23 cellular contexts compared by ENCODE assay signal in genomic region chr9:128257907-128258306, GRCh38. TPM values are rescaled to one million over a fixed set of nuclear protein-coding genes. Genes with fewer than 3 reads are reported as not detected.
DNase-seq lines count a peak whose midpoint lies in the region; ATAC-seq and TF ChIP-seq lines count a peak whose summit lies in the region.
"Had no signal": no experiment of that assay in that cellular context is flagged by ENCODE, and none has a peak within 500 bp of the region (broad histone marks: within the 10 kb centered on the region; RNA-seq: fewer than 3 reads in every experiment).

No MANE protein-coding gene starts in this region.

- no peaks in the 10 kb centered on the region for H3K9me3 ChIP-seq in neural progenitor cell (ENCODE audit: low read depth)
- H3K9me3 ChIP-seq: BE2C had no signal

- H3K4me1 ChIP-seq in neural progenitor cell: no peaks in the 10 kb centered on the region

- no peaks in the 10 kb centered on the region for H3K79me2 ChIP-seq in neural progenitor cell (ENCODE audit: low read depth)

- H3K4me3 Mint-ChIP-seq in neural progenitor cell: peak overlapping the region; percentile 64
- H3K4me3 Mint-ChIP-seq: CD14-positive monocyte, H9 had no signal

- H3K9ac ChIP-seq in neural progenitor cell: no peak overlapping the region

- no peak overlapping the region for H2AFZ ChIP-seq in neural progenitor cell (replicated peaks)
- H2AFZ ChIP-seq: PC-9 had no signal

- intact Hi-C loops in dorsolateral prefrontal cortex (cut with DNase I): no loop called here

- H3K27me3 Mint-ChIP-seq in neural progenitor cell (ENCODE audit: insufficient read depth, low read depth): peaks cover 8% of the 10 kb centered on the region

- peak overlapping the region in 2 of 59 donors; percentile 12 to 16 for H3K4me3 ChIP-seq in dorsolateral prefrontal cortex
- H3K4me3 ChIP-seq in neural progenitor cell: no peak overlapping the region
- H3K4me3 ChIP-seq: PC-9 had no signal

- no peaks in the 10 kb centered on the region for H3K36me3 ChIP-seq in neural progenitor cell

- no peak overlapping the region for H3K4me2 ChIP-seq in neural progenitor cell
- H3K4me2 ChIP-seq: PC-9 had no signal

- H3K27me3 ChIP-seq in dorsolateral prefrontal cortex (no peaks in the 10 kb centered on the region), neural progenitor cell (no peaks in the 10 kb centered on the region)
- H3K27me3 ChIP-seq: BE2C had no signal

- peaks cover 5% of the 10 kb centered on the region for H3F3A ChIP-seq in neural progenitor cell (ENCODE audit: low read depth)

- H3K9me3 Mint-ChIP-seq in neural progenitor cell: no peaks in the 10 kb centered on the region
- H3K9me3 Mint-ChIP-seq: CD14-positive monocyte; CD8-positive, alpha-beta memory T cell; H9 had no signal

- H3K27ac ChIP-seq in dorsolateral prefrontal cortex: peak overlapping the region in 41 of 59 donors; percentile 18 to 82 (median 58)
- no peak overlapping the region for H3K27ac ChIP-seq in neural progenitor cell
- H3K27ac ChIP-seq: 22Rv1, PC-9 had no signal

- H3K27ac Mint-ChIP-seq in neural progenitor cell: no peak overlapping the region
- H3K27ac Mint-ChIP-seq: CD8-positive, alpha-beta memory T cell had no signal

- ATAC-seq in HG03521 (IDR thresholded peaks at IDR 0.05; ENCODE audit: unreplicated experiment) (no peak), HG03432 (IDR thresholded peaks at IDR 0.05; ENCODE audit: unreplicated experiment) (no peak)

- H3K36me3 Mint-ChIP-seq in neural progenitor cell: peaks cover 23% of the 10 kb centered on the region

- TF ChIP-seq CTCF in dorsolateral prefrontal cortex (IDR thresholded peaks at IDR 0.05 in 54 of 56, conservative IDR thresholded peaks at IDR 0.05 in 2 of 56; ENCODE audit: low read depth in 1 of 56, partially characterized antibody in 56 of 56) (no peak), neural progenitor cell (IDR thresholded peaks at IDR 0.05) (no peak)

- peak; percentile 36 for DNase-seq in DMS79 treated with DMSO at 0.1 percent for 48 hours (lab: John Stamatoyannopoulos, UW)
- no peak for DNase-seq in DMS79 (lab: John Stamatoyannopoulos, UW)
- DNase-seq in dorsolateral prefrontal cortex: no peak
- no peak for DNase-seq in neural progenitor cell (ENCODE audit: low spot score)
- no peak for DNase-seq in cerebellar nuclear complex (lab: John Stamatoyannopoulos, UW)
- DNase-seq in T1000 (lab: John Stamatoyannopoulos, UW): no peak
- DNase-seq: ACHN; BE2C; Calu3; CD8-positive, alpha-beta memory T cell; H9; NCI-H1048; NCI-H1694; NCI-H2029 treated with DMSO at 0.1 percent for 48 hours; NCI-H2227 treated with DMSO at 0.1 percent for 48 hours; NCI-H526 treated with DMSO at 0.1 percent for 48 hours; PC-9; RPMI8226; SHP77 had no signal

- peaks cover 5% of the 10 kb centered on the region for H3K4me1 Mint-ChIP-seq in neural progenitor cell
- H3K4me1 Mint-ChIP-seq: CD14-positive monocyte; CD8-positive, alpha-beta memory T cell had no signal

- H4K20me1 ChIP-seq in neural progenitor cell (ENCODE audit: low read depth): peaks cover 15% of the 10 kb centered on the region

RNA-seq across cellular contexts. Expression of gene GOLGA2, which starts 17.9 kb away (rescaled TPM):
- total RNA-seq in dorsolateral prefrontal cortex: 100 to 1,000 TPM in 36 of 120 experiments, 10 to 100 TPM in 84; 59.2 to 145 (median 94.1) TPM
- total RNA-seq in neural progenitor cell (ENCODE audit: low replicate concordance): 25.2 and 37.5 TPM in 2 replicates

RNA-seq across cellular contexts. Expression of gene SWI5, which starts 18.2 kb away (rescaled TPM):
- total RNA-seq in dorsolateral prefrontal cortex: 10 to 100 TPM; 11.3 to 29.4 (median 16.7) TPM
- 15.0 and 21.5 TPM in 2 replicates for total RNA-seq in neural progenitor cell (ENCODE audit: low replicate concordance)

RNA-seq across cellular contexts. Expression of gene DNM1, which starts 54.7 kb away (rescaled TPM):
- total RNA-seq in dorsolateral prefrontal cortex: 1,000 to 10,000 TPM in 1 of 120 experiments, 100 to 1,000 TPM in 119; 213 to 1,033 (median 740) TPM
- 30.1 and 52.7 TPM in 2 replicates for total RNA-seq in neural progenitor cell (ENCODE audit: low replicate concordance)
